Comparison of ENCODE assay signal across 11 cellular contexts in genomic region chr4:36494766-36495165, GRCh38.
"Had no signal": no experiment of that assay in that cellular context is flagged by ENCODE, and none has a peak within 500 bp of the region (broad histone marks: within the 10 kb centered on the region; RNA-seq: fewer than 3 reads in every experiment).

No MANE protein-coding gene starts in this region.

- ATAC-seq: GM23338, HCT116 had no signal

- H3K4me1 ChIP-seq: HAP-1 had no signal

- H3K4me3 ChIP-seq: GM23248, GM23338, HAP-1 had no signal

- H3K9ac ChIP-seq: GM23248 had no signal

- H2AFZ ChIP-seq: GM23248, GM23338 had no signal

- H3K9me3 ChIP-seq: HAP-1 had no signal

- H3K4me2 ChIP-seq: GM23338 had no signal

- H3K36me3 ChIP-seq: HAP-1 had no signal

- FAIRE-seq: H1, H54 had no signal

- DNase-seq: GM23248, GOT3, H7, H9, HCEC 1CT, HFFc6 had no signal

- H3K27ac ChIP-seq: GM23248 had no signal
